24 cellular contexts compared by ENCODE assay signal in genomic region chr14:93195316-93195999, GRCh38. TPM values are rescaled to one million over a fixed set of nuclear protein-coding genes. Genes with fewer than 3 reads are reported as not detected.
DNase-seq lines count a peak whose midpoint lies in the region; ATAC-seq, FAIRE-seq and TF ChIP-seq lines count a peak whose summit lies in the region.
"Had no signal": no experiment of that assay in that cellular context is flagged by ENCODE, and none has a peak within 500 bp of the region (broad histone marks: within the 10 kb centered on the region; RNA-seq: fewer than 3 reads in every experiment).

No MANE protein-coding gene starts in this region.

- BruUV-seq in HepG2 (replicated peaks; lab: Mats Ljungman, UMichigan), result no TSS peak

- H3K4me3 ChIP-seq in HepG2 (replicated peaks in 1 of 3; ENCODE audit: insufficient read depth in 1 of 3, low read depth in 2 of 3, low read length in 3 of 3) (no peak overlapping the region), right lobe of liver (no peak overlapping the region), left ventricle myocardium inferior (no peak overlapping the region), mucosa of rectum (ENCODE audit: low read length in 2 of 2) (no peak overlapping the region), smooth muscle cell (no peak overlapping the region)
- H3K4me3 ChIP-seq: A549, SK-N-MC had no signal

- TF ChIP-seq EP300 in HepG2 (IDR thresholded peaks at IDR 0.05; ENCODE audit: low read depth in 2 of 2, low read length in 2 of 2), result no peak
- TF ChIP-seq EP300 in HepG2 (CRISPR knock-in tag; IDR thresholded peaks at IDR 0.05; ENCODE audit: borderline replicate concordance), result no peak

- H3F3A ChIP-seq in smooth muscle cell (ENCODE audit: low read depth), result no peaks in the 10 kb centered on the region

- H3K36me3 ChIP-seq in HepG2 (replicated peaks in 1 of 2; ENCODE audit: control insufficient read depth in 1 of 2, insufficient read depth in 2 of 2, low read length in 2 of 2) (no peaks in the 10 kb centered on the region), right lobe of liver (no peaks in the 10 kb centered on the region), left ventricle myocardium inferior (peaks cover 17% of the 10 kb centered on the region), mucosa of rectum (ENCODE audit: control insufficient read depth in 2 of 2, insufficient read depth in 2 of 2, low read length in 2 of 2) (no peaks in the 10 kb centered on the region), smooth muscle cell (ENCODE audit: low read depth) (no peaks in the 10 kb centered on the region)

- H3K27me3 ChIP-seq in HepG2 (ENCODE audit: control insufficient read depth in 1 of 2, insufficient read depth in 2 of 2, low read length in 2 of 2) (no peaks in the 10 kb centered on the region), right lobe of liver (no peaks in the 10 kb centered on the region), left ventricle myocardium inferior (ENCODE audit: low read depth) (no peaks in the 10 kb centered on the region), mucosa of rectum (ENCODE audit: control insufficient read depth in 2 of 2, insufficient read depth in 2 of 2, low read length in 2 of 2) (no peaks in the 10 kb centered on the region), smooth muscle cell (ENCODE audit: low read depth) (no peaks in the 10 kb centered on the region)

- in situ Hi-C loops in HepG2 (cut with HindIII; ENCODE audit: extremely low pct_ligation_motif_present, low pct_unique_long_range_greater_than_20kb), result no loop called here

- no peak for TF ChIP-seq RAD21 in HepG2 (CRISPR knock-in tag; IDR thresholded peaks at IDR 0.05)

- H2AFZ ChIP-seq in HepG2 (ENCODE audit: low read length), result no peak overlapping the region
- H2AFZ ChIP-seq in smooth muscle cell (ENCODE audit: low read depth), result no peak overlapping the region

- no peak for TF ChIP-seq CTCF in HepG2 (CRISPR knock-in tag; IDR thresholded peaks at IDR 0.05)
- no peak for TF ChIP-seq CTCF in right lobe of liver (IDR thresholded peaks at IDR 0.05)
- no peak for TF ChIP-seq CTCF in left ventricle myocardium inferior (IDR thresholded peaks at IDR 0.05; ENCODE audit: borderline replicate concordance)
- TF ChIP-seq CTCF in smooth muscle cell (IDR thresholded peaks at IDR 0.05; ENCODE audit: borderline replicate concordance, insufficient read depth, poor library complexity, severe bottlenecking), result no peak

- H3K9ac ChIP-seq in HepG2 (ENCODE audit: insufficient read depth, low read depth, low read length), result no peak overlapping the region
- H3K9ac ChIP-seq in mucosa of rectum (ENCODE audit: low read depth in 1 of 2, low read length in 2 of 2), result no peak overlapping the region
- H3K9ac ChIP-seq in smooth muscle cell (ENCODE audit: low read depth), result no peak overlapping the region

- no peak for FAIRE-seq in HepG2 (lab: Jason Lieb, UNC)
- FAIRE-seq: A549, D721Med, GM19239, RCC 7860 had no signal

- no peaks in the 10 kb centered on the region for H3K79me2 ChIP-seq in HepG2 (ENCODE audit: insufficient read depth, low read length)
- peaks cover 3% of the 10 kb centered on the region for H3K79me2 ChIP-seq in smooth muscle cell (ENCODE audit: low read depth)

- H4K20me1 ChIP-seq in HepG2 (ENCODE audit: insufficient read depth, low read length) (no peaks in the 10 kb centered on the region), smooth muscle cell (ENCODE audit: low read depth) (no peaks in the 10 kb centered on the region)

- intact Hi-C loops in HepG2 (cut with micrococcal nuclease; ENCODE audit: unreplicated experiment) (no loop called here), right lobe of liver (cut with DNase I) (no loop called here), left ventricle myocardium inferior (cut with micrococcal nuclease) (no loop called here)

- H3K9me3 ChIP-seq in HepG2 (ENCODE audit: low read length), result no peaks in the 10 kb centered on the region
- no peaks in the 10 kb centered on the region for H3K9me3 ChIP-seq in right lobe of liver
- H3K9me3 ChIP-seq in left ventricle myocardium inferior (replicated peaks), result no peaks in the 10 kb centered on the region
- no peaks in the 10 kb centered on the region for H3K9me3 ChIP-seq in mucosa of rectum (ENCODE audit: control insufficient read depth in 2 of 2, low read length in 2 of 2)
- no peaks in the 10 kb centered on the region for H3K9me3 ChIP-seq in smooth muscle cell (replicated peaks; ENCODE audit: low read depth)
- H3K9me3 ChIP-seq: A549 had no signal

- H3K4me1 ChIP-seq in HepG2 (ENCODE audit: insufficient read depth, low read length) (peaks cover 12% of the 10 kb centered on the region), right lobe of liver (no peaks in the 10 kb centered on the region), left ventricle myocardium inferior (peaks cover 1% of the 10 kb centered on the region), mucosa of rectum (ENCODE audit: control insufficient read depth in 2 of 2, insufficient read depth in 2 of 2, low read length in 2 of 2) (no peaks in the 10 kb centered on the region), smooth muscle cell (ENCODE audit: low read depth) (no peaks in the 10 kb centered on the region)
- H3K4me1 ChIP-seq: A549 had no signal

- no peak overlapping the region for H3K4me2 ChIP-seq in HepG2 (ENCODE audit: low read depth, low read length)
- no peak overlapping the region for H3K4me2 ChIP-seq in smooth muscle cell
- H3K4me2 ChIP-seq: A549 had no signal

- TF ChIP-seq POLR2A in HepG2 (IDR thresholded peaks at IDR 0.05; ENCODE audit: insufficient read depth in 1 of 2, low read depth in 2 of 2, low read length in 2 of 2), result no peak
- no peak for TF ChIP-seq POLR2A in right lobe of liver (IDR thresholded peaks at IDR 0.05)

- CTCF ChIA-PET in HepG2 (lab: Yijun Ruan, JAX; ENCODE audit: low intra/inter-chr PET ratio, low total read pairs), result no interaction called here

- H3K27ac ChIP-seq in HepG2 (ENCODE audit: extremely low read length, insufficient read depth, low read length) (no peak overlapping the region), right lobe of liver (no peak overlapping the region), left ventricle myocardium inferior (replicated peaks) (peak overlapping the region; percentile 63), mucosa of rectum (ENCODE audit: low read depth in 2 of 2, low read length in 2 of 2) (peak overlapping the region; percentile 64 to 68), smooth muscle cell (ENCODE audit: low read depth) (no peak overlapping the region)
- H3K27ac ChIP-seq: A549, SK-N-MC had no signal

- no peak for ATAC-seq in HepG2
- ATAC-seq in right lobe of liver, result no peak
- ATAC-seq: A549 had no signal

- DNase-seq in HepG2 (ENCODE audit: low spot score) (no peak), right lobe of liver (no peak), left ventricle myocardium inferior (no peak), COR-L47 (lab: John Stamatoyannopoulos, UW) (no peak), smooth muscle cell (lab: John Stamatoyannopoulos, UW; ENCODE audit: unreplicated experiment) (no peak), NAMALWA (ENCODE audit: low spot score) (no peak), HuH-7 (ENCODE audit: low spot score) (no peak)
- DNase-seq: DMS53, EL, GF-D8, KG1, NCI-H1092 treated with DMSO at 0.1 percent for 48 hours, NCI-H1436 treated with DMSO at 0.1 percent for 48 hours, NCI-H2029, NCI-H2171 treated with DMSO at 0.1 percent for 48 hours, NCI-H524 treated with DMSO at 0.1 percent for 48 hours, NCI-H82, OCI-M1 had no signal

- no CpG with 5 or more reads among the region's 1 CpG for WGBS in HepG2 (ENCODE audit: low lambda C conversion rate)
- 100% methylated on average over 1 of the region's 1 CpG for WGBS in right lobe of liver (ENCODE audit: insufficient coverage, low coverage, low lambda C conversion rate, missing lambda C conversion rate)
- WGBS in smooth muscle cell (ENCODE audit: low lambda C conversion rate), result 90% methylated on average over 1 of the region's 1 CpG

- POLR2A ChIA-PET in HepG2 (lab: Yijun Ruan, JAX), result interaction anchor here (0.9 kb wide), 1 partner anchor 12 kb away, joined by 3 read pairs; the partner anchor contains the start of gene UBR7

RNA-seq across cellular contexts. Expression of gene LYSET, which starts 10.3 kb away (rescaled TPM):
- total RNA-seq in HepG2 (2016; rRNA removed; fragmentation: Illumina TruSeq; extraction: Trizol) (19.1 and 20.1 TPM in 2 replicates), right lobe of liver (10 to 100 TPM in 1 of 6 experiments, 1 to 10 TPM in 5; 4.0 to 11.0 (median 7.7) TPM), left ventricle myocardium inferior (24.4 TPM), smooth muscle cell (5.2 and 7.9 TPM in 2 replicates)
- total RNA-seq in HepG2 (2016; cell fraction: cytosol; rRNA removed; fragmentation: Illumina TruSeq; extraction: Trizol; ENCODE audit: low read depth), result 42.0 and 42.3 TPM in 2 replicates
- total RNA-seq in HepG2 (2016; cell fraction: insoluble cytoplasmic fraction; rRNA removed; fragmentation: Illumina TruSeq; extraction: Trizol), result 16.7 and 22.4 TPM in 2 replicates
- total RNA-seq in HepG2 (2016; cell fraction: membrane; rRNA removed; fragmentation: Illumina TruSeq; extraction: Trizol), result 51.5 and 52.1 TPM in 2 replicates
- total RNA-seq in HepG2 (2016; cell fraction: nucleus; rRNA removed; fragmentation: Illumina TruSeq; extraction: Trizol), result 12.2 and 14.3 TPM in 2 replicates
- polyA plus RNA-seq in HepG2 (2011; rRNA removed) (36.4 and 36.6 TPM in 2 replicates), smooth muscle cell (9.2 and 17.9 TPM in 2 replicates)
- 16.8 and 29.8 TPM in 2 replicates for polyA plus RNA-seq in HepG2 (2011; cell fraction: cytosol; rRNA removed)
- 5.7 and 8.0 TPM in 2 replicates for polyA plus RNA-seq in HepG2 (2011; cell fraction: nucleus; rRNA removed)
- 31.1 and 33.0 TPM in 2 replicates for polyA plus RNA-seq in HepG2 (2012)
- 79.3 and 89.7 TPM in 2 replicates for polyA plus RNA-seq in HepG2 (2016; cell fraction: cytosol; fragmentation: Illumina TruSeq; extraction: Trizol; ENCODE audit: low read depth)
- polyA plus RNA-seq in HepG2 (2016; cell fraction: insoluble cytoplasmic fraction; fragmentation: Illumina TruSeq; extraction: Trizol; ENCODE audit: low read depth), result 30.2 and 31.4 TPM in 2 replicates
- 77.9 and 80.5 TPM in 2 replicates for polyA plus RNA-seq in HepG2 (2016; cell fraction: membrane; fragmentation: Illumina TruSeq; extraction: Trizol; ENCODE audit: low read depth)
- 26.1 and 29.5 TPM in 2 replicates for polyA plus RNA-seq in HepG2 (2016; cell fraction: nucleus; fragmentation: Illumina TruSeq; extraction: Trizol; ENCODE audit: insufficient read depth, low read depth)
- 9.2 and 13.6 TPM in 2 replicates for polyA minus RNA-seq in HepG2 (2011; rRNA and poly(A)+ RNA removed; ENCODE audit: low replicate concordance)
- 7.6 and 9.5 TPM in 2 replicates for polyA minus RNA-seq in HepG2 (2011; cell fraction: cytosol; rRNA and poly(A)+ RNA removed)
- 11.3 and 12.2 TPM in 2 replicates for polyA minus RNA-seq in HepG2 (2011; cell fraction: nucleus; rRNA and poly(A)+ RNA removed)

RNA-seq across cellular contexts. Expression of gene MOAP1, which starts 10.8 kb away (rescaled TPM):
- total RNA-seq in HepG2 (2016; rRNA removed; fragmentation: Illumina TruSeq; extraction: Trizol), result 14.6 and 14.9 TPM in 2 replicates
- 2.6 TPM in 2 replicates for total RNA-seq in HepG2 (2016; cell fraction: cytosol; rRNA removed; fragmentation: Illumina TruSeq; extraction: Trizol; ENCODE audit: low read depth)
- 14.8 and 15.2 TPM in 2 replicates for total RNA-seq in HepG2 (2016; cell fraction: insoluble cytoplasmic fraction; rRNA removed; fragmentation: Illumina TruSeq; extraction: Trizol)
- 7.5 and 8.6 TPM in 2 replicates for total RNA-seq in HepG2 (2016; cell fraction: membrane; rRNA removed; fragmentation: Illumina TruSeq; extraction: Trizol)
- total RNA-seq in HepG2 (2016; cell fraction: nucleus; rRNA removed; fragmentation: Illumina TruSeq; extraction: Trizol), result 10.0 and 11.2 TPM in 2 replicates
- 47.0 and 48.6 TPM in 2 replicates for polyA plus RNA-seq in HepG2 (2011; rRNA removed)
- 34.9 and 57.3 TPM in 2 replicates for polyA plus RNA-seq in HepG2 (2011; cell fraction: cytosol; rRNA removed)
- polyA plus RNA-seq in HepG2 (2011; cell fraction: nucleus; rRNA removed), result 12.5 and 24.3 TPM in 2 replicates
- 22.2 and 29.6 TPM in 2 replicates for polyA plus RNA-seq in HepG2 (2012)
- polyA plus RNA-seq in HepG2 (2016; cell fraction: cytosol; fragmentation: Illumina TruSeq; extraction: Trizol; ENCODE audit: low read depth), result 2.0 and 2.1 TPM in 2 replicates
- 13.6 and 14.1 TPM in 2 replicates for polyA plus RNA-seq in HepG2 (2016; cell fraction: insoluble cytoplasmic fraction; fragmentation: Illumina TruSeq; extraction: Trizol; ENCODE audit: low read depth)
- 5.0 and 5.9 TPM in 2 replicates for polyA plus RNA-seq in HepG2 (2016; cell fraction: membrane; fragmentation: Illumina TruSeq; extraction: Trizol; ENCODE audit: low read depth)
- polyA plus RNA-seq in HepG2 (2016; cell fraction: nucleus; fragmentation: Illumina TruSeq; extraction: Trizol; ENCODE audit: insufficient read depth, low read depth), result 16.6 and 18.7 TPM in 2 replicates
- 6.5 and 13.5 TPM in 2 replicates for polyA minus RNA-seq in HepG2 (2011; rRNA and poly(A)+ RNA removed; ENCODE audit: low replicate concordance)
- 14.9 and 19.2 TPM in 2 replicates for polyA minus RNA-seq in HepG2 (2011; cell fraction: cytosol; rRNA and poly(A)+ RNA removed)
- polyA minus RNA-seq in HepG2 (2011; cell fraction: nucleus; rRNA and poly(A)+ RNA removed), result 8.9 and 11.3 TPM in 2 replicates
- total RNA-seq in right lobe of liver, result 10 to 100 TPM in 4 of 6 experiments, 1 to 10 TPM in 2; 9.4 to 13.5 (median 11.3) TPM
- 61.1 TPM for total RNA-seq in left ventricle myocardium inferior
- total RNA-seq in smooth muscle cell, result 6.9 and 9.9 TPM in 2 replicates
- polyA plus RNA-seq in smooth muscle cell, result 7.7 and 8.2 TPM in 2 replicates

RNA-seq across cellular contexts. Expression of gene GON7, which starts 11.4 kb away (rescaled TPM):
- total RNA-seq in HepG2 (2016; rRNA removed; fragmentation: Illumina TruSeq; extraction: Trizol) (28.0 and 45.9 TPM in 2 replicates), right lobe of liver (1 to 10 TPM; 4.1 to 9.0 (median 5.6) TPM), left ventricle myocardium inferior (19.0 TPM), smooth muscle cell (9.6 and 10.9 TPM in 2 replicates)
- 10.0 and 10.6 TPM in 2 replicates for total RNA-seq in HepG2 (2016; cell fraction: cytosol; rRNA removed; fragmentation: Illumina TruSeq; extraction: Trizol; ENCODE audit: low read depth)
- total RNA-seq in HepG2 (2016; cell fraction: insoluble cytoplasmic fraction; rRNA removed; fragmentation: Illumina TruSeq; extraction: Trizol), result 31.3 and 51.3 TPM in 2 replicates
- total RNA-seq in HepG2 (2016; cell fraction: membrane; rRNA removed; fragmentation: Illumina TruSeq; extraction: Trizol), result 19.3 and 22.3 TPM in 2 replicates
- 10.7 and 11.5 TPM in 2 replicates for total RNA-seq in HepG2 (2016; cell fraction: nucleus; rRNA removed; fragmentation: Illumina TruSeq; extraction: Trizol)
- polyA plus RNA-seq in HepG2 (2011; rRNA removed) (8.9 and 11.9 TPM in 2 replicates), smooth muscle cell (8.5 and 8.6 TPM in 2 replicates)
- 6.4 and 8.8 TPM in 2 replicates for polyA plus RNA-seq in HepG2 (2011; cell fraction: cytosol; rRNA removed)
- 1.5 and 2.1 TPM in 2 replicates for polyA plus RNA-seq in HepG2 (2011; cell fraction: nucleus; rRNA removed)
- polyA plus RNA-seq in HepG2 (2012), result 12.2 and 13.2 TPM in 2 replicates
- polyA plus RNA-seq in HepG2 (2016; cell fraction: cytosol; fragmentation: Illumina TruSeq; extraction: Trizol; ENCODE audit: low read depth), result 10.7 and 11.1 TPM in 2 replicates
- 47.3 and 54.8 TPM in 2 replicates for polyA plus RNA-seq in HepG2 (2016; cell fraction: insoluble cytoplasmic fraction; fragmentation: Illumina TruSeq; extraction: Trizol; ENCODE audit: low read depth)
- 19.2 and 21.7 TPM in 2 replicates for polyA plus RNA-seq in HepG2 (2016; cell fraction: membrane; fragmentation: Illumina TruSeq; extraction: Trizol; ENCODE audit: low read depth)
- 15.8 and 18.4 TPM in 2 replicates for polyA plus RNA-seq in HepG2 (2016; cell fraction: nucleus; fragmentation: Illumina TruSeq; extraction: Trizol; ENCODE audit: insufficient read depth, low read depth)
- 2.3 and 3.7 TPM in 2 replicates for polyA minus RNA-seq in HepG2 (2011; rRNA and poly(A)+ RNA removed; ENCODE audit: low replicate concordance)
- 2.7 and 4.6 TPM in 2 replicates for polyA minus RNA-seq in HepG2 (2011; cell fraction: cytosol; rRNA and poly(A)+ RNA removed)
- polyA minus RNA-seq in HepG2 (2011; cell fraction: nucleus; rRNA and poly(A)+ RNA removed), result 2.3 and 2.4 TPM in 2 replicates

RNA-seq across cellular contexts. Expression of gene UBR7, which starts 11.6 kb away (rescaled TPM):
- total RNA-seq in HepG2 (2016; rRNA removed; fragmentation: Illumina TruSeq; extraction: Trizol), result 19.7 and 35.5 TPM in 2 replicates
- total RNA-seq in HepG2 (2016; cell fraction: cytosol; rRNA removed; fragmentation: Illumina TruSeq; extraction: Trizol; ENCODE audit: low read depth), result 2.1 and 2.3 TPM in 2 replicates
- total RNA-seq in HepG2 (2016; cell fraction: insoluble cytoplasmic fraction; rRNA removed; fragmentation: Illumina TruSeq; extraction: Trizol), result 20.8 and 37.3 TPM in 2 replicates
- 9.5 and 11.1 TPM in 2 replicates for total RNA-seq in HepG2 (2016; cell fraction: membrane; rRNA removed; fragmentation: Illumina TruSeq; extraction: Trizol)
- total RNA-seq in HepG2 (2016; cell fraction: nucleus; rRNA removed; fragmentation: Illumina TruSeq; extraction: Trizol), result 10.5 and 10.7 TPM in 2 replicates
- polyA plus RNA-seq in HepG2 (2011; rRNA removed), result 8.5 and 11.0 TPM in 2 replicates
- polyA plus RNA-seq in HepG2 (2011; cell fraction: cytosol; rRNA removed), result 6.5 and 8.1 TPM in 2 replicates
- polyA plus RNA-seq in HepG2 (2011; cell fraction: nucleus; rRNA removed), result 6.4 and 6.8 TPM in 2 replicates
- 6.1 and 10.7 TPM in 2 replicates for polyA plus RNA-seq in HepG2 (2012)
- 1.8 and 2.0 TPM in 2 replicates for polyA plus RNA-seq in HepG2 (2016; cell fraction: cytosol; fragmentation: Illumina TruSeq; extraction: Trizol; ENCODE audit: low read depth)
- polyA plus RNA-seq in HepG2 (2016; cell fraction: insoluble cytoplasmic fraction; fragmentation: Illumina TruSeq; extraction: Trizol; ENCODE audit: low read depth), result 34.6 and 35.6 TPM in 2 replicates
- polyA plus RNA-seq in HepG2 (2016; cell fraction: membrane; fragmentation: Illumina TruSeq; extraction: Trizol; ENCODE audit: low read depth), result 5.7 and 6.7 TPM in 2 replicates
- polyA plus RNA-seq in HepG2 (2016; cell fraction: nucleus; fragmentation: Illumina TruSeq; extraction: Trizol; ENCODE audit: insufficient read depth, low read depth), result 15.4 and 15.7 TPM in 2 replicates
- polyA minus RNA-seq in HepG2 (2011; rRNA and poly(A)+ RNA removed; ENCODE audit: low replicate concordance), result 6.6 and 21.0 TPM in 2 replicates
- polyA minus RNA-seq in HepG2 (2011; cell fraction: cytosol; rRNA and poly(A)+ RNA removed), result 6.9 and 11.5 TPM in 2 replicates
- polyA minus RNA-seq in HepG2 (2011; cell fraction: nucleus; rRNA and poly(A)+ RNA removed), result 7.5 and 8.0 TPM in 2 replicates
- 10 to 100 TPM in 2 of 6 experiments, 1 to 10 TPM in 4; 7.1 to 16.6 (median 8.4) TPM for total RNA-seq in right lobe of liver
- 18.3 TPM for total RNA-seq in left ventricle myocardium inferior
- total RNA-seq in smooth muscle cell, result 12.8 and 22.7 TPM in 2 replicates
- 8.0 and 12.0 TPM in 2 replicates for polyA plus RNA-seq in smooth muscle cell

Comparison
In these comparisons a context has a peak if more than half of its experiments do, and no peak if none do; other contexts are left out.
1. H3K27ac ChIP-seq: peak in left ventricle myocardium inferior (single experiment) and mucosa of rectum (2 of 2); none in HepG2 (single experiment), right lobe of liver (0 of 3) and smooth muscle cell (single experiment).